In genomic region chr16:23952128-23953041, GRCh38 we compare ENCODE assay signal across 8 cellular contexts.
DNase-seq lines count a peak whose midpoint lies in the region; ATAC-seq and TF ChIP-seq lines count a peak whose summit lies in the region.

No MANE protein-coding gene starts in this region.

- POLR2A ChIA-PET in CD4-positive, alpha-beta T cell (lab: Charles Lee), result interaction anchor here (0.5 to 1.6 kb wide), 9 partner anchors 9 to 1120 kb away, joined by 3 to 5 read pairs (median 4); partner anchors contain the start of gene PRKCB

- no peaks in the 10 kb centered on the region for H3K9me3 ChIP-seq in CD4-positive, alpha-beta T cell (ENCODE audit: control insufficient read depth, low read length)

- H3K27me3 Mint-ChIP-seq in CD4-positive, alpha-beta T cell, result no peaks in the 10 kb centered on the region
- H3K27me3 Mint-ChIP-seq in mesothelial cell of epicardium (ENCODE audit: low read depth), result peaks cover 44% of the 10 kb centered on the region

- peak overlapping the region; percentile 75 for H3K4me3 Mint-ChIP-seq in CD4-positive, alpha-beta T cell
- H3K4me3 Mint-ChIP-seq in mesothelial cell of epicardium, result peak overlapping the region; percentile 10

- H3K4me1 Mint-ChIP-seq in CD4-positive, alpha-beta T cell (ENCODE audit: low read depth), result peaks cover 87% of the 10 kb centered on the region
- H3K4me1 Mint-ChIP-seq in mesothelial cell of epicardium, result peaks cover 9% of the 10 kb centered on the region

- CTCF ChIA-PET in CD4-positive, alpha-beta T cell (lab: Charles Lee), result interaction anchor here (1.1 to 1.8 kb wide), 3 partner anchors 8 to 149 kb away, joined by 3 read pairs; no protein-coding TSS in a partner anchor

- peak in 3 of 10 experiments; percentile 16 to 32 (median 30) for DNase-seq in CD4-positive, alpha-beta T cell
- DNase-seq in NCI-H69 (lab: John Stamatoyannopoulos, UW) (peak; percentile 88), mesothelial cell of epicardium (ENCODE audit: low spot score in 2 of 2, unreplicated experiment in 2 of 2) (peak in 1 of 2 experiments; percentile 39), HuH-7.5 (ENCODE audit: low spot score) (no peak), H4 (ENCODE audit: low spot score) (no peak), NCI-H128 (lab: John Stamatoyannopoulos, UW; ENCODE audit: unreplicated experiment) (no peak)
- DNase-seq in activated naive CD8-positive, alpha-beta T cell treated with anti-CD3 and anti-CD28 coated beads, Interleukin-2, amount 50 U/mL, for 16 hours (ENCODE audit: low read depth, low spot score), result peak; percentile 20
- no peak for DNase-seq in activated CD4-positive, CD25-positive, alpha-beta regulatory T cell treated with anti-CD3 and anti-CD28 coated beads, Interleukin-2, amount 50 U/mL, for 72 hours

- peak overlapping the region; percentile 89 for H3K27ac Mint-ChIP-seq in CD4-positive, alpha-beta T cell
- no peak overlapping the region for H3K27ac Mint-ChIP-seq in mesothelial cell of epicardium

- no peaks in the 10 kb centered on the region for H3K36me3 Mint-ChIP-seq in CD4-positive, alpha-beta T cell (ENCODE audit: low read depth)
- H3K36me3 Mint-ChIP-seq in mesothelial cell of epicardium, result no peaks in the 10 kb centered on the region

- no peak for TF ChIP-seq CTCF in CD4-positive, alpha-beta T cell (IDR thresholded peaks at IDR 0.05)
- TF ChIP-seq CTCF in mesothelial cell of epicardium (IDR thresholded peaks at IDR 0.05; ENCODE audit: unreplicated experiment), result no peak

- intact Hi-C loops in CD4-positive, alpha-beta T cell (cut with DNase I, micrococcal nuclease), result loop anchor here (1.0 to 10.0 kb wide), 7 partner anchors 8 to 115 kb away; partner anchors contain the start of gene PRKCB (in 1 of the 2)

- no peaks in the 10 kb centered on the region for H3K9me3 Mint-ChIP-seq in CD4-positive, alpha-beta T cell
- no peaks in the 10 kb centered on the region for H3K9me3 Mint-ChIP-seq in mesothelial cell of epicardium

- H3K27me3 ChIP-seq in CD4-positive, alpha-beta T cell (ENCODE audit: control insufficient read depth, insufficient read depth, low read length), result no peaks in the 10 kb centered on the region

- H3K27ac ChIP-seq in CD4-positive, alpha-beta T cell (ENCODE audit: low read depth, low read length), result no peak overlapping the region

- peak; percentile 14 for ATAC-seq in CD4-positive, alpha-beta T cell (ENCODE audit: poor library complexity)

Comparison
In these comparisons a context has a peak if more than half of its experiments do, and no peak if none do; other contexts are left out.
1. DNase-seq: peak in NCI-H69 (single experiment) and activated naive CD8-positive, alpha-beta T cell treated with anti-CD3 and anti-CD28 coated beads, Interleukin-2, amount 50 U/mL, for 16 hours (single experiment); none in HuH-7.5 (single experiment), H4 (single experiment), NCI-H128 (single experiment) and activated CD4-positive, CD25-positive, alpha-beta regulatory T cell treated with anti-CD3 and anti-CD28 coated beads, Interleukin-2, amount 50 U/mL, for 72 hours (single experiment).